ENCODE assay signal across 11 cellular contexts in genomic region chrX:20060961-20061868, GRCh38. TPM values are rescaled to one million over a fixed set of nuclear protein-coding genes. Genes with fewer than 3 reads are reported as not detected.
DNase-seq lines count a peak whose midpoint lies in the region; ATAC-seq and TF ChIP-seq lines count a peak whose summit lies in the region.
"Had no signal": no experiment of that assay in that cellular context is flagged by ENCODE, and none has a peak within 500 bp of the region (broad histone marks: within the 10 kb centered on the region; RNA-seq: fewer than 3 reads in every experiment).

No MANE protein-coding gene starts in this region.

- TF ChIP-seq CTCF in NB4 (IDR thresholded peaks at IDR 0.05; ENCODE audit: low read depth, low read length) (no peak), glutamatergic neuron (IDR thresholded peaks at IDR 0.05; ENCODE audit: partially characterized antibody, unreplicated experiment) (no peak), upper lobe of right lung (IDR thresholded peaks at IDR 0.05) (no peak), BE2C (IDR thresholded peaks at IDR 0.05; ENCODE audit: low read depth, low read length) (no peak)

- H3K4me3 ChIP-seq in NB4 (ENCODE audit: low read depth, low read length) = no peak overlapping the region
- H3K4me3 ChIP-seq in upper lobe of right lung = no peak overlapping the region
- no peak overlapping the region for H3K4me3 ChIP-seq in BE2C (ENCODE audit: low read depth, low read length)
- H3K4me3 ChIP-seq: vagina had no signal

- H3K4me1 Mint-ChIP-seq in glutamatergic neuron (ENCODE audit: low read depth, unreplicated experiment) = peaks cover 3% of the 10 kb centered on the region
- no peaks in the 10 kb centered on the region for H3K4me1 Mint-ChIP-seq in activated T-cell treated with anti-CD3 and anti-CD28 coated beads, Interleukin-2, amount 50 U/mL, for 4 hours (ENCODE audit: low read depth)

- H3K36me3 ChIP-seq in upper lobe of right lung = no peaks in the 10 kb centered on the region
- H3K36me3 ChIP-seq in BE2C = no peaks in the 10 kb centered on the region
- H3K36me3 ChIP-seq: vagina had no signal

- no peaks in the 10 kb centered on the region for H3K4me1 ChIP-seq in upper lobe of right lung
- H3K4me1 ChIP-seq in BE2C = no peaks in the 10 kb centered on the region
- H3K4me1 ChIP-seq: vagina had no signal

- no peak overlapping the region for H3K4me3 Mint-ChIP-seq in glutamatergic neuron (ENCODE audit: unreplicated experiment)
- H3K4me3 Mint-ChIP-seq in activated T-cell treated with anti-CD3 and anti-CD28 coated beads, Interleukin-2, amount 50 U/mL, for 4 hours = no peak overlapping the region

- no peaks in the 10 kb centered on the region for H3K9me3 ChIP-seq in upper lobe of right lung
- H3K9me3 ChIP-seq in BE2C = no peaks in the 10 kb centered on the region
- H3K9me3 ChIP-seq: vagina had no signal

- H3K27me3 Mint-ChIP-seq in glutamatergic neuron (ENCODE audit: unreplicated experiment) = no peaks in the 10 kb centered on the region
- no peaks in the 10 kb centered on the region for H3K27me3 Mint-ChIP-seq in activated T-cell treated with anti-CD3 and anti-CD28 coated beads, Interleukin-2, amount 50 U/mL, for 4 hours (ENCODE audit: low read depth)

- no peak overlapping the region for H3K27ac Mint-ChIP-seq in glutamatergic neuron (ENCODE audit: unreplicated experiment)

- H3K9me3 Mint-ChIP-seq in glutamatergic neuron (ENCODE audit: unreplicated experiment) = no peaks in the 10 kb centered on the region
- H3K9me3 Mint-ChIP-seq in activated T-cell treated with anti-CD3 and anti-CD28 coated beads, Interleukin-2, amount 50 U/mL, for 4 hours = no peaks in the 10 kb centered on the region

- DNase-seq in NB4 (ENCODE audit: low read depth) (peak; percentile 79), glutamatergic neuron (peak; percentile 16), upper lobe of right lung (no peak), BE2C (no peak)
- no peak for DNase-seq in activated T-cell treated with anti-CD3 and anti-CD28 coated beads, Interleukin-2, amount 50 U/mL, for 4 hours
- no peak for DNase-seq in activated CD4-positive, alpha-beta T cell treated with anti-CD3 and anti-CD28 coated beads for 48 hours
- DNase-seq: amniotic stem cell had no signal

- H3K27me3 ChIP-seq in upper lobe of right lung (no peaks in the 10 kb centered on the region), BE2C (no peaks in the 10 kb centered on the region)
- H3K27me3 ChIP-seq: vagina had no signal

- ATAC-seq in GM18867 (IDR thresholded peaks at IDR 0.05; ENCODE audit: unreplicated experiment) (peak; percentile 79), HG02571 (IDR thresholded peaks at IDR 0.05; ENCODE audit: unreplicated experiment) (peak; percentile 77), upper lobe of right lung (no peak)
- no peak for ATAC-seq in activated T-cell treated with anti-CD3 and anti-CD28 coated beads, Interleukin-2, amount 50 U/mL, for 4 hours
- ATAC-seq: SK-N-SH treated with all-trans-retinoic acid at 6 μM for 48 hours had no signal

- no peak overlapping the region for H3K27ac ChIP-seq in upper lobe of right lung
- H3K27ac ChIP-seq: vagina had no signal

- H3K36me3 Mint-ChIP-seq in glutamatergic neuron (ENCODE audit: unreplicated experiment) = no peaks in the 10 kb centered on the region
- H3K36me3 Mint-ChIP-seq in activated T-cell treated with anti-CD3 and anti-CD28 coated beads, Interleukin-2, amount 50 U/mL, for 4 hours (ENCODE audit: insufficient read depth) = no peaks in the 10 kb centered on the region

- intact Hi-C loops in upper lobe of right lung (cut with DNase I) = no loop called here

- TF ChIP-seq POLR2A in NB4 (IDR thresholded peaks at IDR 0.05; ENCODE audit: extremely low read depth, insufficient read length) = no peak

RNA-seq across cellular contexts. Expression of gene MAP7D2, which starts 55.5 kb away (rescaled TPM):
- total RNA-seq in glutamatergic neuron (ENCODE audit: unreplicated experiment) (3.0 TPM), upper lobe of right lung (0.26 TPM)
- 1 to 10 TPM in 1 of 3 donors, under 1 TPM in 2; 0.57 to 2.0 (median 0.66) TPM for total RNA-seq in activated T-cell treated with anti-CD3 and anti-CD28 coated beads, Interleukin-2, amount 50 U/mL, for 4 hours
- not detected for polyA plus RNA-seq in BE2C (2012; ENCODE audit: insufficient read depth, insufficient read length, low read depth)

Comparison
In these comparisons a context has a peak if more than half of its experiments do, and no peak if none do; other contexts are left out.
1. ATAC-seq: peak in GM18867 (single experiment) and HG02571 (single experiment); none in activated T-cell treated with anti-CD3 and anti-CD28 coated beads, Interleukin-2, amount 50 U/mL, for 4 hours (0 of 2) and upper lobe of right lung (single experiment).
2. DNase-seq: peak in NB4 (single experiment) and glutamatergic neuron (single experiment); none in activated T-cell treated with anti-CD3 and anti-CD28 coated beads, Interleukin-2, amount 50 U/mL, for 4 hours (single experiment), upper lobe of right lung (single experiment), BE2C (single experiment) and activated CD4-positive, alpha-beta T cell treated with anti-CD3 and anti-CD28 coated beads for 48 hours (single experiment).